11 cellular contexts compared by ENCODE assay signal in the genomic region with DNA sequence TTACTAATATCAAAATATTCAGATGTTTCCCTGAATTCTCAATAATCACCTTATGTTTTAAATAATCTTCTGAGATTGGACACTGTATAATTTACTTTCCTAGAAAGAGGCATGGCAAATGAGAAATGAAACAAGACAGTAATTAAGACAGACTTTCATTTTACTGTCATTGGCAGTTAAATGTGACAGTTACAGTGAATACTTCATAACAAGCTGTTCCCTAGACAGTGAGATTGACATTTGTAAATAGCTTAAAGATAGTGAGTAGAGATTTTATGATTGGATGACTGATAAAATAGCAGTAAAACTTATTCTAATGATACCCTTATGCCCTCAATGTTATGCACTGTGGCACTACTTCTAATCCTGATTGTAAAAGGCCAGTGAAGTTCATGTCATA.
"Had no signal": no experiment of that assay in that cellular context is flagged by ENCODE, and none has a peak within 500 bp of the region (broad histone marks: within the 10 kb centered on the region; RNA-seq: fewer than 3 reads in every experiment).

No MANE protein-coding gene starts in this region.

- H3K9ac ChIP-seq: GM23248 had no signal

- H3K27ac ChIP-seq: GM23248 had no signal

- ATAC-seq: GM23338, HCT116 had no signal

- H2AFZ ChIP-seq: GM23248, GM23338 had no signal

- H3K9me3 Mint-ChIP-seq: GM23338, H9 had no signal

- H3K36me3 ChIP-seq: HAP-1 had no signal

- H3K4me3 Mint-ChIP-seq: GM23338, H9, HFFc6 had no signal

- FAIRE-seq: H1, H54 had no signal

- H3K4me2 ChIP-seq: GM23338 had no signal

- H3K4me1 Mint-ChIP-seq: H9 had no signal

- H3K9me3 ChIP-seq: HAP-1 had no signal

- H3K27ac Mint-ChIP-seq: GM23338, H9, HFFc6 had no signal

- H3K4me3 ChIP-seq: GM23248, GM23338, HAP-1 had no signal

- DNase-seq: GM23248, GOT3, H7, H9, HCEC 1CT, HFFc6 had no signal
